13 cellular contexts compared by ENCODE assay signal in the genomic region with DNA sequence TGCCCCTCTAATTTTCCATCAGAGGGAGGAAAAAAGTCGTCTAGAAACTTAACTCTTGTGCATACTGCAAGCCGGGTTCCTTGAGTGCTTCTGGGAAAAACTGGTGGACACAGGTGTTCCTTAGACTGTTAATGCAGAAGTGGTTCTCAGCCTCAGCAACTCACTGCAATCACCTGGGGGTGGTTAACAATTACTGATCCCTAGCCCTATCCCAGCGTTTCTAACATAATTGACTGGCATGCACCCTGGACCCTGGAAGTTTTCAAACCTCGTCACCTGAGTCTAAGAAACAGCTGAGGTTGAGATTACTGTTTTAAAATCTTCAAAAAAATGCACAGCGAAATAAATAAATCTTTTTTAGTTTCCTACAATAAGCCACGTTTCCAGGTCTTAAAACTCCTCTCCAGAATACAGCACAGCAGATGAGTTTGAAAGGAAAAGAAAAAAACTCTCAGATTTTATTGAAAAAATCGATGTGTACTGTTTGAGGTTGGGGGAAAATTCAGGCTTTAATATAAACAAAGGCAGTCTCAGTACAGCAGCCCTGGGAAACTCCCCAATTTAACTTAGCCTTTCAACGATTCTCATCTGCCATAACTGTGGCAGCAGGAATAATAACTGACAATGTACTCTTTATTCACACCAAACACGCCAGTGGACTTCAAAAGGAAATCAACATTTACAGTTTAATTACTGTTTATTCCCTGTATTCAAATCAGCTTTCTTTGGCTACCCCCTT. TPM values are rescaled to one million over a fixed set of nuclear protein-coding genes. Genes with fewer than 3 reads are reported as not detected.
DNase-seq lines count a peak whose midpoint lies in the region; ATAC-seq and TF ChIP-seq lines count a peak whose summit lies in the region.
"Had no signal": no experiment of that assay in that cellular context is flagged by ENCODE, and none has a peak within 500 bp of the region (broad histone marks: within the 10 kb centered on the region; RNA-seq: fewer than 3 reads in every experiment).

No MANE protein-coding gene starts in this region.

- no peak overlapping the region for H3K27ac ChIP-seq in psoas muscle
- H3K27ac ChIP-seq: C4-2B had no signal

- H3K4me1 Mint-ChIP-seq in memory B cell, result peaks cover 7% of the 10 kb centered on the region
- H3K4me1 Mint-ChIP-seq in activated naive CD4-positive, alpha-beta T cell treated with anti-CD3 and anti-CD28 coated beads for 36 hours (ENCODE audit: low read depth), result peaks cover 36% of the 10 kb centered on the region

- H3K27me3 ChIP-seq in psoas muscle (ENCODE audit: insufficient read depth in 3 of 3, low read length in 2 of 3), result no peaks in the 10 kb centered on the region

- H3K27ac Mint-ChIP-seq in memory B cell, result no peak overlapping the region
- no peak overlapping the region for H3K27ac Mint-ChIP-seq in activated naive CD4-positive, alpha-beta T cell treated with anti-CD3 and anti-CD28 coated beads for 36 hours

- no peak overlapping the region for H3K4me3 ChIP-seq in psoas muscle

- H3K27me3 Mint-ChIP-seq in memory B cell, result peaks cover 8% of the 10 kb centered on the region
- H3K27me3 Mint-ChIP-seq in activated naive CD4-positive, alpha-beta T cell treated with anti-CD3 and anti-CD28 coated beads for 36 hours (ENCODE audit: low read depth), result peaks cover 8% of the 10 kb centered on the region

- H3K9me3 ChIP-seq in psoas muscle, result no peaks in the 10 kb centered on the region

- CTCF ChIA-PET in activated naive CD4-positive, alpha-beta T cell treated with anti-CD3 and anti-CD28 coated beads for 36 hours (lab: Charles Lee), result no interaction called here

- peaks cover 2% of the 10 kb centered on the region for H3K9me3 Mint-ChIP-seq in memory B cell
- peaks cover 10% of the 10 kb centered on the region for H3K9me3 Mint-ChIP-seq in activated naive CD4-positive, alpha-beta T cell treated with anti-CD3 and anti-CD28 coated beads for 36 hours
- H3K9me3 Mint-ChIP-seq: central memory CD8-positive, alpha-beta T cell had no signal

- no peak overlapping the region for H3K4me3 Mint-ChIP-seq in memory B cell
- no peak overlapping the region for H3K4me3 Mint-ChIP-seq in activated naive CD4-positive, alpha-beta T cell treated with anti-CD3 and anti-CD28 coated beads for 36 hours
- H3K4me3 Mint-ChIP-seq: central memory CD8-positive, alpha-beta T cell had no signal

- in situ Hi-C loops in SK-MEL-5 (cut with HindIII; ENCODE audit: low pct_unique_long_range_greater_than_20kb, low sequenced_read_pairs), result no loop called here

- WGBS in psoas muscle, 3 donors, result 49 to 59% (median 55%) methylated on average over 9 of the region's 9 CpGs

- TF ChIP-seq CTCF in psoas muscle (IDR thresholded peaks at IDR 0.05), result no peak

- H3K36me3 Mint-ChIP-seq in memory B cell, result no peaks in the 10 kb centered on the region
- H3K36me3 Mint-ChIP-seq in activated naive CD4-positive, alpha-beta T cell treated with anti-CD3 and anti-CD28 coated beads for 36 hours (ENCODE audit: low read depth), result peaks cover 2% of the 10 kb centered on the region

- DNase-seq in DMS53 treated with DMSO at 0.1 percent for 48 hours (lab: John Stamatoyannopoulos, UW; ENCODE audit: unreplicated experiment), result peak; percentile 59
- peak; percentile 18 for DNase-seq in HuH-7 (ENCODE audit: low spot score)
- DNase-seq in SK-MEL-5 (ENCODE audit: low read depth, low spot score), result peak; percentile 91
- no peak for DNase-seq in memory B cell (ENCODE audit: low spot score in 2 of 2)
- DNase-seq in psoas muscle, result no peak
- DNase-seq in activated naive CD4-positive, alpha-beta T cell treated with anti-CD3 and anti-CD28 coated beads for 36 hours, result no peak
- no peak for DNase-seq in cerebellum (ENCODE audit: low spot score)
- no peak for DNase-seq in activated gamma-delta T cell treated with Interleukin-2 at 50 U/mL for 16 hours
- DNase-seq: activated CD4-positive, alpha-beta T cell treated with anti-CD3 and anti-CD28 coated beads for 48 hours; activated gamma-delta T cell; NCI-H345 had no signal

- intact Hi-C loops in psoas muscle (cut with DNase I), result no loop called here
- intact Hi-C loops in activated naive CD4-positive, alpha-beta T cell treated with anti-CD3 and anti-CD28 coated beads for 36 hours (cut with micrococcal nuclease), result no loop called here

- H3K36me3 ChIP-seq in psoas muscle (ENCODE audit: insufficient read depth in 1 of 2, low read depth in 1 of 2), result no peaks in the 10 kb centered on the region

- peak; percentile 39 for ATAC-seq in memory B cell (ENCODE audit: low read depth)
- no peak for ATAC-seq in psoas muscle

- no peaks in the 10 kb centered on the region for H3K4me1 ChIP-seq in psoas muscle

RNA-seq across cellular contexts. Expression of gene PHLDA1, which starts 45.4 kb away (rescaled TPM):
- total RNA-seq in SK-MEL-5 (2014; rRNA removed; shearing (Covaris generic)), result 108 and 115 TPM in 2 replicates
- polyA plus RNA-seq in SK-MEL-5 (2015; cell fraction: cytosol; rRNA removed), result 132 and 167 TPM in 2 replicates
- polyA plus RNA-seq in SK-MEL-5 (2015; cell fraction: nucleus; rRNA removed), result 128 and 165 TPM in 2 replicates
- total RNA-seq in psoas muscle (1 to 10 TPM; 2.2 to 3.7 (median 3.1) TPM), cerebellum (20.3 TPM)
- 10 to 100 TPM in 1 of 3 donors, 1 to 10 TPM in 1, under 1 TPM in 1; 0.73 to 35.6 (median 3.5) TPM for polyA plus RNA-seq in psoas muscle
- total RNA-seq in activated naive CD4-positive, alpha-beta T cell treated with anti-CD3 and anti-CD28 coated beads for 36 hours, result 1 to 10 TPM; 2.7 to 2.8 TPM

Comparison
In these comparisons a context has a peak if more than half of its experiments do, and no peak if none do; other contexts are left out.
1. DNase-seq: peak in DMS53 treated with DMSO at 0.1 percent for 48 hours (single experiment), HuH-7 (single experiment) and SK-MEL-5 (single experiment); none in memory B cell (0 of 2), psoas muscle (0 of 2), activated naive CD4-positive, alpha-beta T cell treated with anti-CD3 and anti-CD28 coated beads for 36 hours (single experiment), cerebellum (single experiment) and activated gamma-delta T cell treated with Interleukin-2 at 50 U/mL for 16 hours (single experiment).